8 cellular contexts compared by ENCODE assay signal in the genomic region with DNA sequence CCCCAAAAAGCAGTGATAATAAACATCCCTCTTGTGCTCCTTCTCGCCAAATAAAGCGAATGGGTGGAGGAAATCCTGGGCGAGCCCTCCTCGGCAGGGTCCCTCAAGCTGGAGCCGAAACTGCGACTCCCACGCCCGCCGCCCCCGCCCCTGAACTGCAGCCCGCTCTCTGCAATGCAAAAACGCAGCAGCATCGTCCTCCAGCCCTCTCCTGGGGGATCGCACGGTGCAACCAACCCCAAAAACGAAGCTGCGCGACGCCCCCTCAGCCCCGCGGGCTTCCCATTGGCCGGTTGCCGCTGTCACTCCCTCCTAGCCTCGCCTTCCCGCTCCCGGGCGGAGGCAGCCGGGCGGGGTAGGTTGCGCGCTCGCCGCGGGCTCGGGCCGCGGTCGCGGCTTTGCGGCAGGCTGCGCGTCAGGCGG. TPM values are rescaled to one million over a fixed set of nuclear protein-coding genes. Genes with fewer than 3 reads are reported as not detected.
A peak's percentile ranks its signal among the peaks of the same experiment; 100 is the strongest.
DNase-seq lines count a peak whose midpoint lies in the region; ATAC-seq, FAIRE-seq and TF ChIP-seq lines count a peak whose summit lies in the region.

A gene with protein sequence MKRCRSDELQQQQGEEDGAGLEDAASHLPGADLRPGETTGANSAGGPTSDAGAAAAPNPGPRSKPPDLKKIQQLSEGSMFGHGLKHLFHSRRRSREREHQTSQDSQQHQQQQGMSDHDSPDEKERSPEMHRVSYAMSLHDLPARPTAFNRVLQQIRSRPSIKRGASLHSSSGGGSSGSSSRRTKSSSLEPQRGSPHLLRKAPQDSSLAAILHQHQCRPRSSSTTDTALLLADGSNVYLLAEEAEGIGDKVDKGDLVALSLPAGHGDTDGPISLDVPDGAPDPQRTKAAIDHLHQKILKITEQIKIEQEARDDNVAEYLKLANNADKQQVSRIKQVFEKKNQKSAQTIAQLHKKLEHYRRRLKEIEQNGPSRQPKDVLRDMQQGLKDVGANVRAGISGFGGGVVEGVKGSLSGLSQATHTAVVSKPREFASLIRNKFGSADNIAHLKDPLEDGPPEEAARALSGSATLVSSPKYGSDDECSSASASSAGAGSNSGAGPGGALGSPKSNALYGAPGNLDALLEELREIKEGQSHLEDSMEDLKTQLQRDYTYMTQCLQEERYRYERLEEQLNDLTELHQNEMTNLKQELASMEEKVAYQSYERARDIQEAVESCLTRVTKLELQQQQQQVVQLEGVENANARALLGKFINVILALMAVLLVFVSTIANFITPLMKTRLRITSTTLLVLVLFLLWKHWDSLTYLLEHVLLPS (plus strand): TSS at position 363 of the 423 bp plus-strand sequence. CDS start 619 bp downstream, outside the sequence.

- FAIRE-seq in GM12892 (lab: Jason Lieb, UNC): peak; percentile 94

- TF ChIP-seq CTCF in coronary artery (IDR thresholded peaks at IDR 0.05): no peak

- H3K4me3 ChIP-seq in coronary artery: peak within 1 kb of the TSS; percentile 90

- intact Hi-C loops in left colon (cut with DNase I, micrococcal nuclease): no loop called here

- TF ChIP-seq POLR2A in GM12892 (IDR thresholded peaks at IDR 0.05; ENCODE audit: low read depth, low read length): no peak

- H3K27ac ChIP-seq in coronary artery: peak within 1 kb of the TSS; percentile 33 to 83

- ATAC-seq in HG03520 (IDR thresholded peaks at IDR 0.05; ENCODE audit: unreplicated experiment) (peak; percentile 86), left colon (peak; percentile 92), GM18520 (IDR thresholded peaks at IDR 0.05; ENCODE audit: unreplicated experiment) (no peak)

- peak; percentile 92 for DNase-seq in GM12892 (ENCODE audit: insufficient read length)
- DNase-seq in NCI-H69 (lab: John Stamatoyannopoulos, UW): peak; percentile 99
- DNase-seq in activated CD4-positive, alpha-beta T cell treated with anti-CD3 and anti-CD28 coated beads, Interleukin-2, amount 50 U/mL, for 24 hours (ENCODE audit: low read depth in 1 of 2, low spot score in 1 of 2): peak; percentile 54 to 70
- DNase-seq in coronary artery (ENCODE audit: low spot score): peak; percentile 92
- DNase-seq in left colon: peak; percentile 82 to 84
- DNase-seq in stimulated activated CD4-positive, alpha-beta T cell treated with anti-CD3 and anti-CD28 coated beads, Interleukin-1b, Interleukin-23, amount 100 ng/mL, for 24 hours (ENCODE audit: low read depth in 4 of 4, low spot score in 1 of 4): peak in 3 of 4 experiments; percentile 58 to 82 (median 74)

RNA-seq across cellular contexts. Expression of the gene that starts here (rescaled TPM):
- 1.1 TPM for polyA plus RNA-seq in GM12892 (2012; ENCODE audit: missing spikeins)
- total RNA-seq in left colon: 1 to 10 TPM in 1 of 2 donors, under 1 TPM in 1; 0.27 to 1.2 TPM
